In genomic region chr5:151569132-151570046, GRCh38 we compare ENCODE assay signal across 12 cellular contexts. TPM values are rescaled to one million over a fixed set of nuclear protein-coding genes. Genes with fewer than 3 reads are reported as not detected.
DNase-seq lines count a peak whose midpoint lies in the region; ATAC-seq and TF ChIP-seq lines count a peak whose summit lies in the region.
"Had no signal": no experiment of that assay in that cellular context is flagged by ENCODE, and none has a peak within 500 bp of the region (broad histone marks: within the 10 kb centered on the region; RNA-seq: fewer than 3 reads in every experiment).

No MANE protein-coding gene starts in this region.

- H3K4me1 ChIP-seq in PC-3 (ENCODE audit: insufficient read depth, low read length): peaks cover 21% of the 10 kb centered on the region

- no peaks in the 10 kb centered on the region for H4K20me1 ChIP-seq in PC-3 (ENCODE audit: low read length)

- H3K9me2 ChIP-seq in PC-3 (replicated peaks; ENCODE audit: low read length): no peaks in the 10 kb centered on the region

- CTCF ChIA-PET in PC-3 (lab: Charles Lee): interaction anchor here (0.7 kb wide), 1 partner anchor 82 kb away, joined by 3 read pairs; no protein-coding TSS in a partner anchor
- CTCF ChIA-PET in GM10248 (lab: Yijun Ruan, JAX): interaction anchor here (1.0 to 1.6 kb wide), 6 partner anchors 10 to 89 kb away, joined by 3 to 4 read pairs (median 3); no protein-coding TSS in a partner anchor

- TF ChIP-seq CTCF in PC-3 (conservative IDR thresholded peaks at IDR 0.05; ENCODE audit: low read depth, low read length) (no peak), GM10248 (IDR thresholded peaks at IDR 0.05; ENCODE audit: control extremely low read depth, extremely low read depth, low read depth, missing control alignments) (no peak)

- H3K79me2 ChIP-seq in PC-3 (ENCODE audit: low read length): no peaks in the 10 kb centered on the region

- POLR2A ChIA-PET in PC-3 (lab: Charles Lee; ENCODE audit: unreplicated experiment): no interaction called here
- POLR2A ChIA-PET in GM10248 (lab: Yijun Ruan, JAX): no interaction called here

- H3K27me3 ChIP-seq in PC-3 (ENCODE audit: low read length): no peaks in the 10 kb centered on the region

- no peak overlapping the region for H3K4me3 ChIP-seq in PC-3 (ENCODE audit: low read length)
- H3K4me3 ChIP-seq: SK-N-MC had no signal

- intact Hi-C loops in PC-3 (cut with micrococcal nuclease): no loop called here
- intact Hi-C loops in left ventricle myocardium superior (cut with micrococcal nuclease): no loop called here

- DNase-seq in A172 (ENCODE audit: low spot score) (peak; percentile 26), PC-3 (no peak), left ventricle myocardium superior (peak; percentile 38), GM10248 (ENCODE audit: extremely low spot score) (no peak), RPMI8226 (no peak), amygdala (lab: John Stamatoyannopoulos, UW) (no peak)
- no peak for DNase-seq in NK-92 treated with Interleukin-12 subunit alpha and Interleukin-12 subunit beta, amount 100 ng/mL, for 24 hours (lab: John Stamatoyannopoulos, UW)
- DNase-seq: CD4-positive, alpha-beta memory T cell; NCI-H1417 treated with DMSO at 0.1 percent for 48 hours had no signal

- H3F3A ChIP-seq in PC-3 (ENCODE audit: low read length, unreplicated experiment): no peaks in the 10 kb centered on the region

- H2AFZ ChIP-seq in PC-3 (ENCODE audit: low read length): no peak overlapping the region

- no peak overlapping the region for H3K9ac ChIP-seq in PC-3 (ENCODE audit: low read length)

- ATAC-seq in GM19023 (IDR thresholded peaks at IDR 0.05; ENCODE audit: unreplicated experiment) (peak; percentile 75), PC-3 (no peak), left ventricle myocardium superior (peak; percentile 71)

- no peaks in the 10 kb centered on the region for H3K9me3 ChIP-seq in PC-3 (ENCODE audit: low read length)

- no peaks in the 10 kb centered on the region for H3K36me3 ChIP-seq in PC-3 (ENCODE audit: low read depth, low read length)

- H3K27ac ChIP-seq in PC-3 (ENCODE audit: low read length): peak overlapping the region; percentile 62
- H3K27ac ChIP-seq: SK-N-MC had no signal

- H3K4me2 ChIP-seq in PC-3 (ENCODE audit: low read length): peak overlapping the region; percentile 78; the same call in 1 of the 2 replicates

- BruUV-seq in PC-3 (replicated peaks; lab: Mats Ljungman, UMichigan): no TSS peak

RNA-seq across cellular contexts. Expression of gene FAT2, which starts 21.7 kb away (rescaled TPM):
- total RNA-seq in A172 (2014; rRNA removed; shearing (Covaris generic)): 0.22 and 0.36 TPM in 2 replicates
- not detected in 2 replicates for total RNA-seq in PC-3 (2014; rRNA removed)
- total RNA-seq in left ventricle myocardium superior: not detected
- total RNA-seq: CD4-positive, alpha-beta memory T cell; endothelial cell of umbilical vein had no signal

Comparison
In these comparisons a context has a peak if more than half of its experiments do, and no peak if none do; other contexts are left out.
1. DNase-seq: peak in A172 (single experiment) and left ventricle myocardium superior (single experiment); none in PC-3 (single experiment), GM10248 (single experiment), NK-92 treated with Interleukin-12 subunit alpha and Interleukin-12 subunit beta, amount 100 ng/mL, for 24 hours (single experiment), RPMI8226 (single experiment) and amygdala (0 of 56).